18 cellular contexts compared by ENCODE assay signal in genomic region chr2:124187948-124188347, GRCh38.
"Had no signal": no experiment of that assay in that cellular context is flagged by ENCODE, and none has a peak within 500 bp of the region (broad histone marks: within the 10 kb centered on the region; RNA-seq: fewer than 3 reads in every experiment).

No MANE protein-coding gene starts in this region.

- H3K9me3 Mint-ChIP-seq: mesothelial cell of epicardium, neural crest cell had no signal

- H3K4me3 ChIP-seq: left ventricle myocardium inferior, lower lobe of right lung, ovary, smooth muscle cell had no signal

- H3K4me2 ChIP-seq: smooth muscle cell had no signal

- H3K36me3 Mint-ChIP-seq: memory B cell, mesothelial cell of epicardium had no signal

- DNase-seq: dermis blood vessel endothelial cell; foreskin keratinocyte; immature natural killer cell; kidney; left cardiac atrium; left ventricle myocardium inferior; lower lobe of right lung; natural killer cell; nucleus accumbens; ovary; right cardiac atrium; stimulated activated CD4-positive, alpha-beta T cell treated with anti-CD3 and anti-CD28 coated beads, Interleukin-2, amount 100 ng/mL, for 48 hours; stimulated activated naive CD4-positive, alpha-beta T cell treated with Interleukin-2 at 50 U/mL for 16 hours; trophoblast cell had no signal

- H3K4me3 Mint-ChIP-seq: immature natural killer cell, memory B cell, mesothelial cell of epicardium, natural killer cell, neural crest cell had no signal

- H3K27ac ChIP-seq: foreskin keratinocyte, left ventricle myocardium inferior, lower lobe of right lung, ovary had no signal

- H3K4me1 Mint-ChIP-seq: immature natural killer cell, memory B cell, mesothelial cell of epicardium, natural killer cell had no signal

- H3K27me3 Mint-ChIP-seq: memory B cell had no signal

- H3K27me3 ChIP-seq: foreskin keratinocyte, ovary had no signal

- H3K36me3 ChIP-seq: left ventricle myocardium inferior, lower lobe of right lung, ovary had no signal

- H3K4me1 ChIP-seq: foreskin keratinocyte, left ventricle myocardium inferior, lower lobe of right lung had no signal

- H3K27ac Mint-ChIP-seq: immature natural killer cell, memory B cell, mesothelial cell of epicardium, natural killer cell had no signal

- H3K9me3 ChIP-seq: left ventricle myocardium inferior, lower lobe of right lung, ovary had no signal
